23 cellular contexts compared by ENCODE assay signal in the genomic region with DNA sequence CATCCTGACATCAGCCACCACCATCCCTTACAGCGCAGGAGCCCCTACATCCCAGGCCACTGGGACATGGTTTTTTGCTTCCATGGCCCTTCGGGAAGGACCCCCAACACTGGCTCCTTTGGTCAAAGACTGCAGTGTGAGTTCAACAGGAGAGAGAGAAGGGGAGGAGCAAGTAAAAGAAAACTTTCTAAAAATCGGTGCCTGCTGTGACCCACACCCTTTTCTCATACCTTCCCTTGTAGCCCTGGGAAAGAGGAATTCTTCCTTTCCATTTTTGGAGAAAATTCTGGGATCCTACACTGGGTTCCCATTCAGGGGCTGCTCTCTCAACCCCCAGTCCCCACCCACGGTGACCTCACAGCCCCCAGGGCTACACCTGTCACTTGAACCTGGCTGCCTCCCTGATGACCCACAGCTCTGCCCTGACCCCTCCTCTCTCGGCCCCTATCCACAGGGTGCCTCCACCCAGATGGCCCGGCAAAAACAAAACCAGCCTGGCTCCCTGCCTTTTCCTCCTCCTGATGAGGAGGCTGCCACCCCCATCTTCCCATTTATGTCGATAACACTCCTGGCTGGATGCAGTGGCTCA. TPM values are rescaled to one million over a fixed set of nuclear protein-coding genes. Genes with fewer than 3 reads are reported as not detected.
DNase-seq lines count a peak whose midpoint lies in the region; ATAC-seq and TF ChIP-seq lines count a peak whose summit lies in the region.
"Had no signal": no experiment of that assay in that cellular context is flagged by ENCODE, and none has a peak within 500 bp of the region (broad histone marks: within the 10 kb centered on the region; RNA-seq: fewer than 3 reads in every experiment).

No MANE protein-coding gene starts in this region.

- H2BK12ac ChIP-seq in trophoblast cell (ENCODE audit: low read length) = no peak overlapping the region

- H2AFZ ChIP-seq in trophoblast cell (ENCODE audit: insufficient read depth, low read length, poor library complexity) (no peak overlapping the region), smooth muscle cell (ENCODE audit: low read depth) (no peak overlapping the region)

- H3K79me2 ChIP-seq in trophoblast cell (ENCODE audit: control insufficient read depth, insufficient read depth, low read length, poor library complexity) = no peaks in the 10 kb centered on the region
- H3K79me2 ChIP-seq in smooth muscle cell (ENCODE audit: low read depth) = no peaks in the 10 kb centered on the region

- no peaks in the 10 kb centered on the region for H3K9me3 Mint-ChIP-seq in activated CD8-positive, alpha-beta memory T cell treated with anti-CD3 and anti-CD28 coated beads, Interleukin-2, amount 10 ng/mL, durations not matched to agents 7 days and 5 days (ENCODE audit: low read depth)
- H3K9me3 Mint-ChIP-seq: HFFc6 had no signal

- H3K4me1 ChIP-seq in HUES48 (ENCODE audit: control insufficient read depth, insufficient read depth, low read length) (peaks cover 19% of the 10 kb centered on the region), trophoblast cell (ENCODE audit: control insufficient read depth in 1 of 2, insufficient read depth in 2 of 2, low read length in 2 of 2) (peaks cover 0 to 2% of the 10 kb centered on the region in 2 experiments), smooth muscle cell (ENCODE audit: low read depth) (no peaks in the 10 kb centered on the region)

- H3K4me2 ChIP-seq in trophoblast cell (ENCODE audit: low read length) = no peak overlapping the region
- no peak overlapping the region for H3K4me2 ChIP-seq in smooth muscle cell

- no peak overlapping the region for H3K4ac ChIP-seq in trophoblast cell (ENCODE audit: low read depth, low read length)

- H3K79me1 ChIP-seq in trophoblast cell (ENCODE audit: low read length) = no peaks in the 10 kb centered on the region

- no peak overlapping the region for H2BK5ac ChIP-seq in trophoblast cell (ENCODE audit: low read depth, low read length, poor library complexity)

- H4K20me1 ChIP-seq in smooth muscle cell (ENCODE audit: low read depth) = no peaks in the 10 kb centered on the region

- H3K14ac ChIP-seq in trophoblast cell (ENCODE audit: low read length) = no peak overlapping the region

- H3K27ac ChIP-seq in HUES48 (ENCODE audit: low read depth, low read length) = peak overlapping the region; percentile 3
- H3K27ac ChIP-seq in trophoblast cell (ENCODE audit: low read depth, low read length) = no peak overlapping the region
- no peak overlapping the region for H3K27ac ChIP-seq in smooth muscle cell (ENCODE audit: low read depth)
- H3K27ac ChIP-seq: C4-2B had no signal

- H4K91ac ChIP-seq in trophoblast cell (ENCODE audit: low read depth, low read length) = no peak overlapping the region

- no peak for TF ChIP-seq CTCF in smooth muscle cell (IDR thresholded peaks at IDR 0.05; ENCODE audit: borderline replicate concordance, insufficient read depth, poor library complexity, severe bottlenecking)

- no peaks in the 10 kb centered on the region for H3K36me3 Mint-ChIP-seq in activated CD8-positive, alpha-beta memory T cell treated with anti-CD3 and anti-CD28 coated beads, Interleukin-2, amount 10 ng/mL, durations not matched to agents 7 days and 5 days

- no peak overlapping the region for H3K27ac Mint-ChIP-seq in activated CD8-positive, alpha-beta memory T cell treated with anti-CD3 and anti-CD28 coated beads, Interleukin-2, amount 10 ng/mL, durations not matched to agents 7 days and 5 days
- H3K27ac Mint-ChIP-seq: HFFc6 had no signal

- H3F3A ChIP-seq in smooth muscle cell (ENCODE audit: low read depth) = no peaks in the 10 kb centered on the region

- CTCF ChIA-PET in activated CD8-positive, alpha-beta memory T cell treated with anti-CD3 and anti-CD28 coated beads, Interleukin-2, amount 10 ng/mL, durations not matched to agents 7 days and 5 days (lab: Charles Lee) = no interaction called here

- H3K9ac ChIP-seq in HUES48 (ENCODE audit: low read depth, low read length) = no peak overlapping the region
- no peak overlapping the region for H3K9ac ChIP-seq in trophoblast cell (ENCODE audit: low read length)
- H3K9ac ChIP-seq in smooth muscle cell (ENCODE audit: low read depth) = no peak overlapping the region

- ATAC-seq in GM18519 (IDR thresholded peaks at IDR 0.05; ENCODE audit: low FRiP score, unreplicated experiment) = no peak
- ATAC-seq in activated CD8-positive, alpha-beta memory T cell treated with anti-CD3 and anti-CD28 coated beads, Interleukin-2, amount 10 ng/mL, durations not matched to agents 7 days and 5 days = no peak
- ATAC-seq: PC-3, SK-N-SH treated with all-trans-retinoic acid at 6 μM for 48 hours had no signal

- H3K4me1 Mint-ChIP-seq in activated CD8-positive, alpha-beta memory T cell treated with anti-CD3 and anti-CD28 coated beads, Interleukin-2, amount 10 ng/mL, durations not matched to agents 7 days and 5 days = no peaks in the 10 kb centered on the region

- H3K9me3 ChIP-seq in HUES48 (ENCODE audit: control insufficient read depth, insufficient read depth, low read length) = peaks cover 4% of the 10 kb centered on the region; the same call in 1 of the 2 replicates
- H3K9me3 ChIP-seq in trophoblast cell (ENCODE audit: insufficient read depth, low read depth, low read length) = peaks cover 2% of the 10 kb centered on the region
- no peaks in the 10 kb centered on the region for H3K9me3 ChIP-seq in smooth muscle cell (replicated peaks; ENCODE audit: low read depth)

- no peak overlapping the region for H4K8ac ChIP-seq in trophoblast cell (ENCODE audit: low read depth, low read length)

- no peak overlapping the region for H2BK120ac ChIP-seq in trophoblast cell (ENCODE audit: insufficient read depth, low read length, poor library complexity)

- WGBS in trophoblast cell (ENCODE audit: extremely low coverage, insufficient coverage, insufficient read length) = no CpG with 5 or more reads among the region's 7 CpGs
- WGBS in smooth muscle cell (ENCODE audit: low lambda C conversion rate) = 52% methylated on average over 7 of the region's 7 CpGs

- H3K27me3 ChIP-seq in HUES48 (ENCODE audit: control insufficient read depth, insufficient read depth, low read length) (no peaks in the 10 kb centered on the region), trophoblast cell (ENCODE audit: insufficient read depth, low read length) (no peaks in the 10 kb centered on the region), smooth muscle cell (ENCODE audit: low read depth) (no peaks in the 10 kb centered on the region)

- no peak overlapping the region for H3K4me3 Mint-ChIP-seq in activated CD8-positive, alpha-beta memory T cell treated with anti-CD3 and anti-CD28 coated beads, Interleukin-2, amount 10 ng/mL, durations not matched to agents 7 days and 5 days
- H3K4me3 Mint-ChIP-seq: HFFc6 had no signal

- H4K12ac ChIP-seq in trophoblast cell (ENCODE audit: low read depth, low read length) = no peak overlapping the region

- H2AK5ac ChIP-seq in trophoblast cell (ENCODE audit: low read length) = no peak overlapping the region

- no peak overlapping the region for H3K18ac ChIP-seq in trophoblast cell (ENCODE audit: low read length)

- peak; percentile 74 for DNase-seq in iPS-NIHi7 (ENCODE audit: extremely low spot score)
- peak; percentile 62 for DNase-seq in trophoblast cell
- DNase-seq in smooth muscle cell (lab: John Stamatoyannopoulos, UW; ENCODE audit: unreplicated experiment) = no peak
- DNase-seq in stimulated activated CD4-positive, alpha-beta T cell treated with anti-CD3 and anti-CD28 coated beads, Interleukin-4, amount 100 ng/mL, for 24 hours = no peak
- no peak for DNase-seq in activated CD8-positive, alpha-beta memory T cell treated with anti-CD3 and anti-CD28 coated beads, Interleukin-2, amount 10 ng/mL, durations not matched to agents 7 days and 5 days
- DNase-seq: ACHN, GDM1, GOT3, HFFc6, IMR-90, Karpas-422, NCI-H1417 treated with DMSO at 0.1 percent for 48 hours, NCI-H2029, NCI-H2171, NCI-H526, PC-3, SIG-M5 had no signal

- H3K23ac ChIP-seq in trophoblast cell (ENCODE audit: low read length) = no peak overlapping the region

- peaks cover 6% of the 10 kb centered on the region for H3K27me3 Mint-ChIP-seq in activated CD8-positive, alpha-beta memory T cell treated with anti-CD3 and anti-CD28 coated beads, Interleukin-2, amount 10 ng/mL, durations not matched to agents 7 days and 5 days

- H3K36me3 ChIP-seq in HUES48 (ENCODE audit: control insufficient read depth, insufficient read depth, low read length) = no peaks in the 10 kb centered on the region
- no peaks in the 10 kb centered on the region for H3K36me3 ChIP-seq in trophoblast cell (ENCODE audit: control insufficient read depth in 1 of 2, insufficient read depth in 2 of 2, low read length in 2 of 2)
- H3K36me3 ChIP-seq in smooth muscle cell (ENCODE audit: low read depth) = no peaks in the 10 kb centered on the region

- H3K4me3 ChIP-seq in HUES48 (ENCODE audit: low read depth, low read length) (no peak overlapping the region), trophoblast cell (ENCODE audit: low read depth, low read length) (no peak overlapping the region), smooth muscle cell (no peak overlapping the region)

RNA-seq across cellular contexts. Expression of gene PADI4, which starts 7.6 kb away (rescaled TPM):
- 0.07 and 0.11 TPM in 2 replicates for polyA plus RNA-seq in trophoblast cell (2013)
- not detected in 2 replicates for total RNA-seq in smooth muscle cell
- not detected in 2 replicates for polyA plus RNA-seq in smooth muscle cell
- under 1 TPM; 0.41 to 0.45 TPM for total RNA-seq in activated CD8-positive, alpha-beta memory T cell treated with anti-CD3 and anti-CD28 coated beads, Interleukin-2, amount 10 ng/mL, durations not matched to agents 7 days and 5 days
- total RNA-seq: HFFc6, HT-29, IMR-90 had no signal
- polyA plus RNA-seq: IMR-90 had no signal

RNA-seq across cellular contexts. Expression of gene PADI6, which starts 56.4 kb away (rescaled TPM):
- not detected in 2 replicates for polyA plus RNA-seq in trophoblast cell (2013)
- total RNA-seq in smooth muscle cell = not detected in 2 replicates
- polyA plus RNA-seq in smooth muscle cell = not detected in 2 replicates
- total RNA-seq in activated CD8-positive, alpha-beta memory T cell treated with anti-CD3 and anti-CD28 coated beads, Interleukin-2, amount 10 ng/mL, durations not matched to agents 7 days and 5 days = not detected
- total RNA-seq: HFFc6, HT-29, IMR-90, MCF 10A, PC-3 had no signal
- polyA plus RNA-seq: IMR-90 had no signal

Comparison
In these comparisons a context has a peak if more than half of its experiments do, and no peak if none do; other contexts are left out.
1. DNase-seq: peak in iPS-NIHi7 (single experiment) and trophoblast cell (2 of 2); none in smooth muscle cell (single experiment), stimulated activated CD4-positive, alpha-beta T cell treated with anti-CD3 and anti-CD28 coated beads, Interleukin-4, amount 100 ng/mL, for 24 hours (single experiment) and activated CD8-positive, alpha-beta memory T cell treated with anti-CD3 and anti-CD28 coated beads, Interleukin-2, amount 10 ng/mL, durations not matched to agents 7 days and 5 days (single experiment).